Comparison of ENCODE assay signal across 15 cellular contexts in the genomic region with DNA sequence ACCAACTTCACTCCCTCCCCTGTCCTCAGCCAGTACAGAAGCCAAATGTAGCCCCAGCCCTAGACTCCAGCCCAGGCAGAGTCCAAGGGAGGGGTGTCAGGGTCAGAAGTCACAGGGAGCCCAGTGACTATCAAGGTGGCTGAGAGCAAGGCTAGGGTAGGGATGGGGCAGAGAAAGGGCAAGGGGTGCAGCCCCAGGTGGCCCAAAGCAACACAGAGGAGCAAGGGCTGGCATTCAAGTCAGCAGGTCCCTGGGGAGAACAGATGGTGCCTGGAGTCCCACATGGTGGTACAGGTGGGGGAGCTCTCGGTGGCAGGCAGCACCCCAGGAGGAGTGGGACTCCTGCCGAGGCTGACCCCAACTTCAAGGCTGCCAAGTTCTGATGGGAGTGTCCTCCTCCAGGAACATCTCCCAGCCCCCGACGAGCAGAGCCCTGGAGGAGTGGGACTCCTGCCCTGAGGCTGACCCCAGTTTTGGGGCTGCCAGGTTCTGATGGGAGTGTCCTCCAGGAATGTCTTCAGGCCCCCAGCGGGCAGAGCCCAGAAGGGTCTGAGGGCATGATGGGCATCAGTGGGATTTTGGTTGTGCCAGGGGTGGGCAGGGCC. TPM values are rescaled to one million over a fixed set of nuclear protein-coding genes. Genes with fewer than 3 reads are reported as not detected.
DNase-seq lines count a peak whose midpoint lies in the region; ATAC-seq, FAIRE-seq and TF ChIP-seq lines count a peak whose summit lies in the region.
"Had no signal": no experiment of that assay in that cellular context is flagged by ENCODE, and none has a peak within 500 bp of the region (broad histone marks: within the 10 kb centered on the region; RNA-seq: fewer than 3 reads in every experiment).

No MANE protein-coding gene starts in this region.

- H2AFZ ChIP-seq in GM12878 (ENCODE audit: control insufficient read depth, low read depth, low read length) (no peak overlapping the region), neural progenitor cell (replicated peaks) (no peak overlapping the region)

- WGBS in GM12878 (ENCODE audit: insufficient coverage, insufficient replicate concordance, low lambda C conversion rate, missing lambda C conversion rate) = 40% methylated on average over 5 of the region's 5 CpGs

- H3K79me2 ChIP-seq in GM12878 (ENCODE audit: control insufficient read depth, insufficient read depth, low read length) (peaks cover 2% of the 10 kb centered on the region), neural progenitor cell (ENCODE audit: low read depth) (peaks cover 10% of the 10 kb centered on the region)

- H3K9me3 ChIP-seq in HEK293 (ENCODE audit: control insufficient read depth, insufficient read depth, low read depth, low read length) = no peaks in the 10 kb centered on the region
- no peaks in the 10 kb centered on the region for H3K9me3 ChIP-seq in GM12878 (replicated peaks; ENCODE audit: control insufficient read depth, insufficient read depth, low read length)
- H3K9me3 ChIP-seq in neural progenitor cell (ENCODE audit: low read depth) = no peaks in the 10 kb centered on the region
- H3K9me3 ChIP-seq: transverse colon had no signal

- no TSS peak for BruUV-seq in GM12878 (replicated peaks; lab: Mats Ljungman, UMichigan)

- H3K4me3 ChIP-seq in HEK293 (ENCODE audit: low read depth, low read length) (no peak overlapping the region), GM12878 (no peak overlapping the region), neural progenitor cell (no peak overlapping the region)
- H3K4me3 ChIP-seq: transverse colon had no signal

- H3K9ac ChIP-seq in GM12878 (ENCODE audit: control insufficient read depth, insufficient read depth, low read length) (no peak overlapping the region), neural progenitor cell (no peak overlapping the region)

- no peak for TF ChIP-seq CTCF in HEK293 (tag by site-specific recombination; IDR thresholded peaks at IDR 0.05)
- TF ChIP-seq CTCF in GM12878 (IDR thresholded peaks at IDR 0.05 in 2 of 3, conservative IDR thresholded peaks at IDR 0.05 in 1 of 3; ENCODE audit: control insufficient read depth in 2 of 3, extremely low read depth in 1 of 3, insufficient read depth in 1 of 3, low read depth in 3 of 3, low read length in 3 of 3) = no peak
- TF ChIP-seq CTCF in neural progenitor cell (IDR thresholded peaks at IDR 0.05) = no peak

- no peak overlapping the region for H3K27ac ChIP-seq in HEK293 (ENCODE audit: extremely low read depth, low read depth, low read length)
- no peak overlapping the region for H3K27ac ChIP-seq in GM12878 (ENCODE audit: control insufficient read depth, insufficient read depth)
- no peak overlapping the region for H3K27ac ChIP-seq in neural progenitor cell

- POLR2A ChIA-PET in HEK293 (lab: Yijun Ruan, JAX) (interaction anchor here (0.9 to 1.3 kb wide), 3 partner anchors 22 to 46 kb away, joined by 3 read pairs; a partner anchor contains a TSS), GM12878 (lab: Charles Lee) (no interaction called here)

- DNase-seq in DMS 273 (lab: John Stamatoyannopoulos, UW; ENCODE audit: unreplicated experiment) = peak; percentile 68
- no peak for DNase-seq in DMS 273 treated with DMSO at 0.1 percent for 48 hours (lab: John Stamatoyannopoulos, UW)
- DNase-seq in GM12878 (ENCODE audit: low read depth, low spot score) = no peak
- no peak for DNase-seq in neural progenitor cell (ENCODE audit: low spot score)
- no peak for DNase-seq in activated CD8-positive, alpha-beta memory T cell treated with anti-CD3 and anti-CD28 coated beads, Interleukin-2, amount 50 U/mL, for 48 hours
- no peak for DNase-seq in T-helper 1 cell
- DNase-seq in effector CD8-positive, alpha-beta T cell (lab: John Stamatoyannopoulos, UW) = no peak
- DNase-seq: GDM1, KBM-7, NCI-H510A, T-helper 17 cell, transverse colon had no signal

- peak overlapping the region; percentile 38 for H3K27ac Mint-ChIP-seq in neural progenitor cell
- H3K27ac Mint-ChIP-seq: T-helper 17 cell had no signal

- H3K4me1 Mint-ChIP-seq in neural progenitor cell = peaks cover 22% of the 10 kb centered on the region

- H3K4me1 ChIP-seq in HEK293 (ENCODE audit: control insufficient read depth, insufficient read depth, low read length) = peaks cover 7% of the 10 kb centered on the region; the same call in 1 of the 2 replicates
- peaks cover 2% of the 10 kb centered on the region; the same call in 1 of the 2 replicates for H3K4me1 ChIP-seq in GM12878 (ENCODE audit: control insufficient read depth, insufficient read depth, low read length)
- H3K4me1 ChIP-seq in neural progenitor cell = peaks cover 40% of the 10 kb centered on the region

- H3K36me3 ChIP-seq in HEK293 (ENCODE audit: control insufficient read depth in 2 of 2, insufficient read depth in 1 of 2, low read length in 2 of 2) = no peaks in the 10 kb centered on the region
- no peaks in the 10 kb centered on the region for H3K36me3 ChIP-seq in GM12878 (ENCODE audit: control insufficient read depth in 2 of 2, insufficient read depth in 2 of 2, low read length in 1 of 2)
- no peaks in the 10 kb centered on the region for H3K36me3 ChIP-seq in neural progenitor cell
- H3K36me3 ChIP-seq: transverse colon had no signal

- no peak for TF ChIP-seq EP300 in GM12878 (IDR thresholded peaks at IDR 0.05; ENCODE audit: borderline replicate concordance in 1 of 2, control insufficient read depth in 1 of 2, low read depth in 2 of 2, low read length in 2 of 2)

- CTCF ChIA-PET in HEK293 (lab: Yijun Ruan, JAX) = interaction anchor here (1.0 to 2.7 kb wide), 2 partner anchors 19 to 22 kb away, joined by 4 to 15 read pairs; a partner anchor contains a TSS
- CTCF ChIA-PET in GM12878 (lab: Yijun Ruan, JAX) = interaction anchor here (1.8 kb wide), 1 partner anchor 19 kb away, joined by 10 read pairs; no protein-coding TSS in a partner anchor

- H3K27me3 ChIP-seq in GM12878 (replicated peaks in 1 of 2; ENCODE audit: control insufficient read depth in 2 of 2, insufficient read depth in 2 of 2, low read length in 1 of 2) (peaks cover 0 to 3% of the 10 kb centered on the region in 2 experiments; a peak in 2 of 4 replicates), neural progenitor cell (peaks cover 35% of the 10 kb centered on the region)

- TF ChIP-seq RAD21 in GM12878 (IDR thresholded peaks at IDR 0.05; ENCODE audit: insufficient read depth, low read depth, low read length) = no peak

- no peak for ATAC-seq in GM12878
- ATAC-seq: esophagus mucosa, T-helper 17 cell had no signal

- TF ChIP-seq POLR2A in GM12878 (IDR thresholded peaks at IDR 0.05; ENCODE audit: low read depth, low read length) = no peak

- H3F3A ChIP-seq in neural progenitor cell (ENCODE audit: low read depth) = peaks cover 55% of the 10 kb centered on the region

- peaks cover 18% of the 10 kb centered on the region for H3K27me3 Mint-ChIP-seq in neural progenitor cell (ENCODE audit: insufficient read depth, low read depth)

- H3K4me2 ChIP-seq in GM12878 (ENCODE audit: control insufficient read depth, insufficient read depth) = no peak overlapping the region
- no peak overlapping the region for H3K4me2 ChIP-seq in neural progenitor cell

- RAD21 ChIA-PET in GM12878 (lab: Charles Lee; ENCODE audit: unreplicated experiment) = no interaction called here

- H3K36me3 Mint-ChIP-seq in neural progenitor cell = peaks cover 3% of the 10 kb centered on the region

- H3K9me3 Mint-ChIP-seq in neural progenitor cell = no peaks in the 10 kb centered on the region

- peak overlapping the region; percentile 66 for H3K4me3 Mint-ChIP-seq in neural progenitor cell

- intact Hi-C loops in GM12878 (cut with micrococcal nuclease; ENCODE audit: unreplicated experiment) = no loop called here

- H4K20me1 ChIP-seq in GM12878 (ENCODE audit: control insufficient read depth, insufficient read depth) (no peaks in the 10 kb centered on the region), neural progenitor cell (ENCODE audit: low read depth) (peaks cover 44% of the 10 kb centered on the region)

- in situ Hi-C loops in GM12878 (cut with MboI) = no loop called here

- SMC1A ChIA-PET in GM12878 (lab: Charles Lee; ENCODE audit: uncharacterized antibody, unreplicated experiment) = no interaction called here

- no peak for FAIRE-seq in GM12878 (lab: Jason Lieb, UNC)
- FAIRE-seq: A204.1 had no signal

RNA-seq across cellular contexts. Expression of a gene that starts 3.7 kb away (rescaled TPM):
- total RNA-seq in GM12878 (2013; cell fraction: nucleolus; rRNA removed) = 58.9 and 70.1 TPM in 2 replicates
- 23.5 and 31.1 TPM in 2 replicates for total RNA-seq in GM12878 (2014; rRNA removed)
- 6.1 and 7.5 TPM in 2 replicates for total RNA-seq in GM12878 (2014; rRNA removed; fragmentation: Illumina TruSeq; extraction: Trizol)
- total RNA-seq in GM12878 (2021) = 29.8 and 30.8 TPM in 2 replicates
- 3.9 TPM for polyA plus RNA-seq in GM12878 (2011; ENCODE audit: low read depth)
- polyA plus RNA-seq in GM12878 (2011; rRNA removed) = 3.6 and 7.3 TPM in 2 replicates
- polyA plus RNA-seq in GM12878 (2011; cell fraction: cytosol; rRNA removed) = 9.5 and 17.3 TPM in 2 replicates
- polyA plus RNA-seq in GM12878 (2011; cell fraction: nucleus; rRNA removed) = 104 and 127 TPM in 2 replicates
- polyA plus RNA-seq in GM12878 (2012) = 16.5 and 17.7 TPM in 2 replicates
- polyA plus RNA-seq in GM12878 (2014; fragmentation: Illumina TruSeq; extraction: Trizol) = 0.48 and 1.6 TPM in 2 replicates
- polyA plus RNA-seq in GM12878 (2014; fragmentation: Nextera tagmentation; extraction: Ambion mirVana) = under 1 TPM; 0.10 to 0.53 TPM
- polyA plus RNA-seq in GM12878 (2014; rRNA removed) = 29.6 and 35.6 TPM in 2 replicates
- 1 to 10 TPM; 1.3 to 1.9 TPM for polyA plus RNA-seq in GM12878 (2016; fragmentation: Nextera tagmentation; extraction: Ambion mirVana)
- polyA minus RNA-seq in GM12878 (2011; rRNA and poly(A)+ RNA removed) = 7.3 and 12.8 TPM in 2 replicates
- 10.6 and 10.9 TPM in 2 replicates for polyA minus RNA-seq in GM12878 (2011; cell fraction: cytosol; rRNA and poly(A)+ RNA removed)
- 20.3 and 28.3 TPM in 2 replicates for polyA minus RNA-seq in GM12878 (2011; cell fraction: nucleus; rRNA and poly(A)+ RNA removed)
- total RNA-seq in neural progenitor cell (ENCODE audit: low replicate concordance) = 14.5 and 64.1 TPM in 2 replicates

RNA-seq across cellular contexts. Expression of a gene that starts 5.5 kb away (rescaled TPM):
- total RNA-seq in GM12878 (2013; cell fraction: nucleolus; rRNA removed) = 0.88 and 1.5 TPM in 2 replicates
- total RNA-seq in GM12878 (2014; rRNA removed) (not detected in 2 replicates), GM12878 (2014; rRNA removed; fragmentation: Illumina TruSeq; extraction: Trizol) (not detected in 2 replicates), GM12878 (2021) (0.29 and 0.54 TPM in 2 replicates), neural progenitor cell (ENCODE audit: low replicate concordance) (6.8 and 24.0 TPM in 2 replicates)
- polyA plus RNA-seq in GM12878 (2011; ENCODE audit: low read depth) = 0.68 TPM
- polyA plus RNA-seq in GM12878 (2011; rRNA removed) (0.11 and 0.20 TPM in 2 replicates), GM12878 (2014; fragmentation: Illumina TruSeq; extraction: Trizol) (not detected in 2 replicates), GM12878 (2014; fragmentation: Nextera tagmentation; extraction: Ambion mirVana) (not detected), GM12878 (2014; rRNA removed) (0.19 and 0.27 TPM in 2 replicates), GM12878 (2016; fragmentation: Nextera tagmentation; extraction: Ambion mirVana) (under 1 TPM in 1 of 2 experiments, not detected in 1; 0.15 TPM)
- polyA plus RNA-seq in GM12878 (2011; cell fraction: cytosol; rRNA removed) = 0.32 and 0.49 TPM in 2 replicates
- polyA plus RNA-seq in GM12878 (2011; cell fraction: nucleus; rRNA removed) = 1.3 and 2.1 TPM in 2 replicates
- 2.5 and 3.7 TPM in 2 replicates for polyA plus RNA-seq in GM12878 (2012)
- polyA minus RNA-seq in GM12878 (2011; rRNA and poly(A)+ RNA removed) = not detected in 2 replicates
- polyA minus RNA-seq in GM12878 (2011; cell fraction: cytosol; rRNA and poly(A)+ RNA removed) = not detected in 2 replicates
- polyA minus RNA-seq in GM12878 (2011; cell fraction: nucleus; rRNA and poly(A)+ RNA removed) = 0.38 TPM in 1 of 2 replicates, not detected in the other

RNA-seq across cellular contexts. Expression of a gene that starts 21.8 kb away (rescaled TPM):
- total RNA-seq in GM12878 (2013; cell fraction: nucleolus; rRNA removed) = 0.73 and 1.2 TPM in 2 replicates
- total RNA-seq in GM12878 (2014; rRNA removed) (0.05 and 0.06 TPM in 2 replicates), GM12878 (2014; rRNA removed; fragmentation: Illumina TruSeq; extraction: Trizol) (0.04 and 0.05 TPM in 2 replicates), GM12878 (2021) (0.29 and 0.51 TPM in 2 replicates), neural progenitor cell (ENCODE audit: low replicate concordance) (0.22 TPM in 1 of 2 replicates, not detected in the other)
- polyA plus RNA-seq in GM12878 (2011; ENCODE audit: low read depth) = 0.20 TPM
- polyA plus RNA-seq in GM12878 (2011; rRNA removed) (0.03 and 0.08 TPM in 2 replicates), GM12878 (2014; fragmentation: Illumina TruSeq; extraction: Trizol) (not detected in 2 replicates), GM12878 (2014; fragmentation: Nextera tagmentation; extraction: Ambion mirVana) (not detected), GM12878 (2014; rRNA removed) (0.19 and 0.41 TPM in 2 replicates), GM12878 (2016; fragmentation: Nextera tagmentation; extraction: Ambion mirVana) (under 1 TPM; 0.08 to 0.38 TPM)
- 0.10 and 0.15 TPM in 2 replicates for polyA plus RNA-seq in GM12878 (2011; cell fraction: cytosol; rRNA removed)
- 2.7 and 2.9 TPM in 2 replicates for polyA plus RNA-seq in GM12878 (2011; cell fraction: nucleus; rRNA removed)
- 0.46 and 0.62 TPM in 2 replicates for polyA plus RNA-seq in GM12878 (2012)
- 0.21 TPM in 1 of 2 replicates, not detected in the other for polyA minus RNA-seq in GM12878 (2011; rRNA and poly(A)+ RNA removed)
- 0.27 TPM in 1 of 2 replicates, not detected in the other for polyA minus RNA-seq in GM12878 (2011; cell fraction: cytosol; rRNA and poly(A)+ RNA removed)
- polyA minus RNA-seq in GM12878 (2011; cell fraction: nucleus; rRNA and poly(A)+ RNA removed) = 0.60 and 0.77 TPM in 2 replicates

RNA-seq across cellular contexts. Expression of a gene that starts 22.1 kb away (rescaled TPM):
- total RNA-seq in GM12878 (2013; cell fraction: nucleolus; rRNA removed) = 22.6 and 24.0 TPM in 2 replicates
- 146 and 177 TPM in 2 replicates for total RNA-seq in GM12878 (2014; rRNA removed)
- total RNA-seq in GM12878 (2014; rRNA removed; fragmentation: Illumina TruSeq; extraction: Trizol) = 30.2 and 37.4 TPM in 2 replicates
- total RNA-seq in GM12878 (2021) = 198 and 210 TPM in 2 replicates
- 20.8 TPM for polyA plus RNA-seq in GM12878 (2011; ENCODE audit: low read depth)
- polyA plus RNA-seq in GM12878 (2011; rRNA removed) = 38.3 and 66.8 TPM in 2 replicates
- polyA plus RNA-seq in GM12878 (2011; cell fraction: cytosol; rRNA removed) = 70.8 and 124 TPM in 2 replicates
- 62.5 and 90.9 TPM in 2 replicates for polyA plus RNA-seq in GM12878 (2011; cell fraction: nucleus; rRNA removed)
- 75.5 and 78.2 TPM in 2 replicates for polyA plus RNA-seq in GM12878 (2012)
- polyA plus RNA-seq in GM12878 (2014; fragmentation: Illumina TruSeq; extraction: Trizol) = 3.9 and 26.5 TPM in 2 replicates
- polyA plus RNA-seq in GM12878 (2014; fragmentation: Nextera tagmentation; extraction: Ambion mirVana) = 10 to 100 TPM in 1 of 2 experiments, 1 to 10 TPM in 1; 6.5 to 26.6 TPM
- 173 and 210 TPM in 2 replicates for polyA plus RNA-seq in GM12878 (2014; rRNA removed)
- polyA plus RNA-seq in GM12878 (2016; fragmentation: Nextera tagmentation; extraction: Ambion mirVana) = 100 to 1,000 TPM; 341 to 366 TPM
- 8.2 and 28.6 TPM in 2 replicates for polyA minus RNA-seq in GM12878 (2011; rRNA and poly(A)+ RNA removed)
- 20.0 and 26.7 TPM in 2 replicates for polyA minus RNA-seq in GM12878 (2011; cell fraction: cytosol; rRNA and poly(A)+ RNA removed)
- polyA minus RNA-seq in GM12878 (2011; cell fraction: nucleus; rRNA and poly(A)+ RNA removed) = 17.2 and 20.6 TPM in 2 replicates
- total RNA-seq in neural progenitor cell (ENCODE audit: low replicate concordance) = 26.4 and 82.2 TPM in 2 replicates

RNA-seq across cellular contexts. Expression of a gene that starts 28.3 kb away (rescaled TPM):
- total RNA-seq in GM12878 (2013; cell fraction: nucleolus; rRNA removed) = 16.5 and 18.3 TPM in 2 replicates
- 16.7 and 21.2 TPM in 2 replicates for total RNA-seq in GM12878 (2014; rRNA removed)
- 2.8 and 4.3 TPM in 2 replicates for total RNA-seq in GM12878 (2014; rRNA removed; fragmentation: Illumina TruSeq; extraction: Trizol)
- 19.6 and 20.2 TPM in 2 replicates for total RNA-seq in GM12878 (2021)
- polyA plus RNA-seq in GM12878 (2011; ENCODE audit: low read depth) = 2.5 TPM
- 1.7 and 2.9 TPM in 2 replicates for polyA plus RNA-seq in GM12878 (2011; rRNA removed)
- polyA plus RNA-seq in GM12878 (2011; cell fraction: cytosol; rRNA removed) = 6.0 and 10.7 TPM in 2 replicates
- 9.1 and 12.3 TPM in 2 replicates for polyA plus RNA-seq in GM12878 (2011; cell fraction: nucleus; rRNA removed)
- 10.1 and 10.4 TPM in 2 replicates for polyA plus RNA-seq in GM12878 (2012)
- 1.8 TPM in 1 of 2 replicates, not detected in the other for polyA plus RNA-seq in GM12878 (2014; fragmentation: Illumina TruSeq; extraction: Trizol)
- polyA plus RNA-seq in GM12878 (2014; fragmentation: Nextera tagmentation; extraction: Ambion mirVana) = under 1 TPM; 0.06 to 0.18 TPM
- polyA plus RNA-seq in GM12878 (2014; rRNA removed) = 15.7 and 19.2 TPM in 2 replicates
- polyA plus RNA-seq in GM12878 (2016; fragmentation: Nextera tagmentation; extraction: Ambion mirVana) = 10 to 100 TPM; 17.7 to 24.3 TPM
- 1.8 and 7.2 TPM in 2 replicates for polyA minus RNA-seq in GM12878 (2011; rRNA and poly(A)+ RNA removed)
- polyA minus RNA-seq in GM12878 (2011; cell fraction: cytosol; rRNA and poly(A)+ RNA removed) = 5.3 and 9.6 TPM in 2 replicates
- 11.4 and 14.2 TPM in 2 replicates for polyA minus RNA-seq in GM12878 (2011; cell fraction: nucleus; rRNA and poly(A)+ RNA removed)
- 1.0 and 13.5 TPM in 2 replicates for total RNA-seq in neural progenitor cell (ENCODE audit: low replicate concordance)
